In the genomic region with DNA sequence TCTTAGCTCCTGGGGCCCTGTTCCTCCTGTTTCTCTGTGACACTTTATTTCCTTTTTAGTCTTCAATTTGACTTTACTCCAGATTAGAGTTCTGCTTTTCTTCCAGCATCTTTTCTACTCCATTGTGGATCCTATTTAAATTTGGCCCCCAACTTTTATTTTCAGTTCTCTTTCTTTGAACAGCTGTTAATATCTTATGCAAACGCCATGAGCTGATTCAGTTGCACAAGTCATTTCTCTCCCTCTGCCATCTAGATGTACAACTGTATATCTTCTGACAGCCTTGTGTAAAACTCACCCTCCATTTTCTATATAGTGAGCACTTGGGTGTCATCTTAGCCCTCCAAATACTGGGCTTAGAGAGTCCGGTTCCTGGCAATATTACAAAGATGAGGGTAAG, we compare ENCODE assay signal across 22 cellular contexts. TPM values are rescaled to one million over a fixed set of nuclear protein-coding genes. Genes with fewer than 3 reads are reported as not detected.
DNase-seq lines count a peak whose midpoint lies in the region; ATAC-seq and TF ChIP-seq lines count a peak whose summit lies in the region.
"Had no signal": no experiment of that assay in that cellular context is flagged by ENCODE, and none has a peak within 500 bp of the region (broad histone marks: within the 10 kb centered on the region; RNA-seq: fewer than 3 reads in every experiment).

No MANE protein-coding gene starts in this region.

- no peaks in the 10 kb centered on the region for H3K27me3 ChIP-seq in psoas muscle (ENCODE audit: insufficient read depth in 3 of 3, low read length in 2 of 3)
- H3K27me3 ChIP-seq: MG63 had no signal

- H3K4me1 Mint-ChIP-seq in stimulated activated memory B cell treated with anti-CD40 and anti-IgM and Interleukin-4, amounts not matched to agents 10 μg/mL and 1 μg/mL and 100 μg/mL, for 72 hours, result peaks cover 10% of the 10 kb centered on the region
- H3K4me1 Mint-ChIP-seq: activated naive CD8-positive, alpha-beta T cell treated with anti-CD3 and anti-CD28 coated beads, Interleukin-2, amount 10 ng/mL, durations not matched to agents 7 days and 5 days; CD4-positive, CD25-positive, alpha-beta regulatory T cell had no signal

- intact Hi-C loops in Right ventricle myocardium inferior (cut with DNase I) (no loop called here), cardiac septum (cut with DNase I) (no loop called here), psoas muscle (cut with DNase I) (no loop called here)

- H3K4me3 ChIP-seq in psoas muscle, result no peak overlapping the region
- H3K4me3 ChIP-seq: MG63 had no signal

- no peak overlapping the region for H3K27ac Mint-ChIP-seq in stimulated activated memory B cell treated with anti-CD40 and anti-IgM and Interleukin-4, amounts not matched to agents 10 μg/mL and 1 μg/mL and 100 μg/mL, for 72 hours
- H3K27ac Mint-ChIP-seq: activated naive CD8-positive, alpha-beta T cell treated with anti-CD3 and anti-CD28 coated beads, Interleukin-2, amount 10 ng/mL, durations not matched to agents 7 days and 5 days; CD4-positive, CD25-positive, alpha-beta regulatory T cell; natural killer cell treated with Interleukin-12 subunit alpha and Interleukin-12 subunit beta and Interleukin-15 and Interleukin-18, amount 100 ng/mL, for 72 hours had no signal

- no peak overlapping the region for H3K4me3 Mint-ChIP-seq in stimulated activated memory B cell treated with anti-CD40 and anti-IgM and Interleukin-4, amounts not matched to agents 10 μg/mL and 1 μg/mL and 100 μg/mL, for 72 hours
- H3K4me3 Mint-ChIP-seq: activated naive CD8-positive, alpha-beta T cell treated with anti-CD3 and anti-CD28 coated beads, Interleukin-2, amount 10 ng/mL, durations not matched to agents 7 days and 5 days; CD4-positive, CD25-positive, alpha-beta regulatory T cell; natural killer cell treated with Interleukin-12 subunit alpha and Interleukin-12 subunit beta and Interleukin-15 and Interleukin-18, amount 100 ng/mL, for 72 hours had no signal

- H3K36me3 Mint-ChIP-seq in stimulated activated memory B cell treated with anti-CD40 and anti-IgM and Interleukin-4, amounts not matched to agents 10 μg/mL and 1 μg/mL and 100 μg/mL, for 72 hours, result no peaks in the 10 kb centered on the region
- H3K36me3 Mint-ChIP-seq: activated naive CD8-positive, alpha-beta T cell treated with anti-CD3 and anti-CD28 coated beads, Interleukin-2, amount 10 ng/mL, durations not matched to agents 7 days and 5 days; CD4-positive, CD25-positive, alpha-beta regulatory T cell; natural killer cell treated with Interleukin-12 subunit alpha and Interleukin-12 subunit beta and Interleukin-15 and Interleukin-18, amount 100 ng/mL, for 72 hours had no signal

- peak; percentile 48 for ATAC-seq in Right ventricle myocardium inferior
- ATAC-seq in HG02642 (IDR thresholded peaks at IDR 0.05; ENCODE audit: poor library complexity, unreplicated experiment), result peak; percentile 73
- ATAC-seq in stimulated activated memory B cell treated with anti-CD40 and anti-IgM and Interleukin-4, amounts not matched to agents 10 μg/mL and 1 μg/mL and 100 μg/mL, for 72 hours, result peak; percentile 27
- ATAC-seq in activated CD4-positive, CD25-positive, alpha-beta regulatory T cell treated with anti-CD3 and anti-CD28 coated beads, Interleukin-2, amount 50 U/mL, for 24 hours, result no peak
- ATAC-seq in psoas muscle, result no peak
- ATAC-seq: left lobe of liver; natural killer cell treated with Interleukin-12 subunit alpha and Interleukin-12 subunit beta and Interleukin-15 and Interleukin-18, amount 100 ng/mL, for 72 hours had no signal

- TF ChIP-seq CTCF in psoas muscle (IDR thresholded peaks at IDR 0.05), result no peak

- peaks cover 8% of the 10 kb centered on the region for H3K27me3 Mint-ChIP-seq in stimulated activated memory B cell treated with anti-CD40 and anti-IgM and Interleukin-4, amounts not matched to agents 10 μg/mL and 1 μg/mL and 100 μg/mL, for 72 hours

- no peaks in the 10 kb centered on the region for H3K9me3 ChIP-seq in psoas muscle
- H3K9me3 ChIP-seq: MG63 had no signal

- no peaks in the 10 kb centered on the region for H3K4me1 ChIP-seq in psoas muscle

- 44 to 72% (median 44%) methylated on average over 2 of the region's 2 CpGs for WGBS in psoas muscle, 3 donors

- DNase-seq in Right ventricle myocardium inferior (ENCODE audit: missing footprints) (no peak), cardiac septum (ENCODE audit: low spot score) (no peak), NOMO-1 treated with dmso at 0.1 percent for 144 hours (lab: John Stamatoyannopoulos, UW; ENCODE audit: unreplicated experiment) (peak; percentile 46), GM03348 (ENCODE audit: low spot score) (no peak), psoas muscle (no peak)
- DNase-seq: 8988T; activated CD4-positive, alpha-beta T cell treated with anti-CD3 and anti-CD28 coated beads, Interleukin-2, amount 50 U/mL, for 1 hour; activated naive CD8-positive, alpha-beta T cell treated with anti-CD3 and anti-CD28 coated beads, Interleukin-2, amount 10 ng/mL, durations not matched to agents 7 days and 5 days; activated T-cell treated with anti-CD3 and anti-CD28 coated beads, Interleukin-2, amount 50 U/mL, for 48 hours; caudate nucleus; CD4-positive, CD25-positive, alpha-beta regulatory T cell; HCEC 1CT; MG63; NCI-H2171; NCI-H82; SHP77 treated with DMSO at 0.1 percent for 48 hours; T1000 had no signal

- H3K9me3 Mint-ChIP-seq in stimulated activated memory B cell treated with anti-CD40 and anti-IgM and Interleukin-4, amounts not matched to agents 10 μg/mL and 1 μg/mL and 100 μg/mL, for 72 hours, result no peaks in the 10 kb centered on the region
- H3K9me3 Mint-ChIP-seq: activated naive CD8-positive, alpha-beta T cell treated with anti-CD3 and anti-CD28 coated beads, Interleukin-2, amount 10 ng/mL, durations not matched to agents 7 days and 5 days; CD4-positive, CD25-positive, alpha-beta regulatory T cell had no signal

- no peaks in the 10 kb centered on the region for H3K36me3 ChIP-seq in psoas muscle (ENCODE audit: insufficient read depth in 1 of 2, low read depth in 1 of 2)
- H3K36me3 ChIP-seq: MG63 had no signal

- no peak overlapping the region for H3K27ac ChIP-seq in psoas muscle

RNA-seq across cellular contexts. Expression of a gene that starts 42.2 kb away (rescaled TPM):
- total RNA-seq in Right ventricle myocardium inferior (1.1 TPM), cardiac septum (0.78 TPM), psoas muscle (under 1 TPM in 2 of 4 donors, not detected in 2; 0.34 to 0.42 TPM)
- under 1 TPM; 0.52 to 0.56 (median 0.56) TPM for polyA plus RNA-seq in psoas muscle
- total RNA-seq: activated naive CD8-positive, alpha-beta T cell treated with anti-CD3 and anti-CD28 coated beads, Interleukin-2, amount 10 ng/mL, durations not matched to agents 7 days and 5 days; CD4-positive, CD25-positive, alpha-beta regulatory T cell; natural killer cell treated with Interleukin-12 subunit alpha and Interleukin-12 subunit beta and Interleukin-15 and Interleukin-18, amount 100 ng/mL, for 72 hours had no signal
- polyA plus RNA-seq: CD4-positive, CD25-positive, alpha-beta regulatory T cell had no signal

RNA-seq across cellular contexts. Expression of a gene that starts 42.5 kb away (rescaled TPM):
- total RNA-seq in Right ventricle myocardium inferior, result 6.0 TPM
- total RNA-seq in cardiac septum, result 9.5 TPM
- 1 to 10 TPM; 3.1 to 6.1 (median 4.3) TPM for total RNA-seq in psoas muscle
- polyA plus RNA-seq in psoas muscle, result 1 to 10 TPM; 2.4 to 6.1 (median 3.3) TPM

Comparison
In these comparisons a context has a peak if more than half of its experiments do, and no peak if none do; other contexts are left out.
1. ATAC-seq: peak in Right ventricle myocardium inferior (single experiment), HG02642 (single experiment) and stimulated activated memory B cell treated with anti-CD40 and anti-IgM and Interleukin-4, amounts not matched to agents 10 μg/mL and 1 μg/mL and 100 μg/mL, for 72 hours (single experiment); none in activated CD4-positive, CD25-positive, alpha-beta regulatory T cell treated with anti-CD3 and anti-CD28 coated beads, Interleukin-2, amount 50 U/mL, for 24 hours (0 of 2) and psoas muscle (0 of 4).